In genomic region chr1:63802109-63802508, GRCh38 we compare ENCODE assay signal across 19 cellular contexts.
"Had no signal": no experiment of that assay in that cellular context is flagged by ENCODE, and none has a peak within 500 bp of the region (broad histone marks: within the 10 kb centered on the region; RNA-seq: fewer than 3 reads in every experiment).

No MANE protein-coding gene starts in this region.

- H3K4me3 ChIP-seq: adrenal gland, cardiac muscle cell, dorsolateral prefrontal cortex, lung, thyroid gland had no signal

- H3K4me3 Mint-ChIP-seq: activated naive CD4-positive, alpha-beta T cell treated with anti-CD3 and anti-CD28 coated beads, Interleukin-2, amount 50 U/mL, for 24 hours; nephron progenitor cell; T-helper 1 cell treated with Interleukin-12 subunit alpha and Interleukin-12 subunit beta and Interleukin-4 antibody, amounts not matched to agents 30 μg/mL and 1 μg/mL, for 36 hours had no signal

- H3K9me3 ChIP-seq: adrenal gland, thyroid gland had no signal

- H3K36me3 ChIP-seq: adrenal gland, cardiac muscle cell, thyroid gland had no signal

- H3K27ac Mint-ChIP-seq: activated naive CD4-positive, alpha-beta T cell treated with anti-CD3 and anti-CD28 coated beads, Interleukin-2, amount 50 U/mL, for 24 hours; nephron progenitor cell; T-helper 1 cell treated with Interleukin-12 subunit alpha and Interleukin-12 subunit beta and Interleukin-4 antibody, amounts not matched to agents 30 μg/mL and 1 μg/mL, for 36 hours had no signal

- H3K4me1 Mint-ChIP-seq: activated naive CD4-positive, alpha-beta T cell treated with anti-CD3 and anti-CD28 coated beads, Interleukin-2, amount 50 U/mL, for 24 hours had no signal

- FAIRE-seq: astrocyte, frontal cortex, keratinocyte had no signal

- H3K36me3 Mint-ChIP-seq: activated naive CD4-positive, alpha-beta T cell treated with anti-CD3 and anti-CD28 coated beads, Interleukin-2, amount 50 U/mL, for 24 hours had no signal

- H3K9me3 Mint-ChIP-seq: activated naive CD4-positive, alpha-beta T cell treated with anti-CD3 and anti-CD28 coated beads, Interleukin-2, amount 50 U/mL, for 24 hours; nephron progenitor cell; T-helper 1 cell treated with Interleukin-12 subunit alpha and Interleukin-12 subunit beta and Interleukin-4 antibody, amounts not matched to agents 30 μg/mL and 1 μg/mL, for 36 hours had no signal

- H3K27ac ChIP-seq: adrenal gland, cardiac muscle cell, dorsolateral prefrontal cortex, thyroid gland had no signal

- H3K27me3 ChIP-seq: adrenal gland, cardiac muscle cell, dorsolateral prefrontal cortex, thyroid gland had no signal

- H3K4me1 ChIP-seq: adrenal gland, thyroid gland had no signal

- DNase-seq: activated CD4-positive, alpha-beta T cell treated with anti-CD3 and anti-CD28 coated beads for 1 hour; activated gamma-delta T cell; adrenal gland; dorsolateral prefrontal cortex; midbrain; nephron progenitor cell; occipital lobe; retina; stimulated activated CD4-positive, alpha-beta T cell treated with anti-CD3 and anti-CD28 coated beads, Interleukin-12 subunit alpha, Interleukin-12 subunit beta, amount 100 ng/mL, for 4 hours; stimulated activated CD4-positive, alpha-beta T cell treated with anti-CD3 and anti-CD28 coated beads, Interleukin-1b, Interleukin-23, amount 100 ng/mL, for 48 hours; stimulated activated naive CD4-positive, alpha-beta T cell treated with Interleukin-2 at 50 U/mL for 16 hours; thyroid gland had no signal
